10 cellular contexts compared by ENCODE assay signal in genomic region chr12:115396567-115396966, GRCh38.
"Had no signal": no experiment of that assay in that cellular context is flagged by ENCODE, and none has a peak within 500 bp of the region (broad histone marks: within the 10 kb centered on the region; RNA-seq: fewer than 3 reads in every experiment).

No MANE protein-coding gene starts in this region.

- FAIRE-seq: H1, H54, K562 had no signal

- H3K4me3 Mint-ChIP-seq: GM23338, H9, HFFc6 had no signal

- H3K27ac Mint-ChIP-seq: GM23338, H9, HFFc6 had no signal

- DNase-seq: H9, HCEC 1CT, HFFc6, IMR-90, KG1 had no signal

- ATAC-seq: GM23338, K562 had no signal

- H3K27ac ChIP-seq: HL-60 had no signal

- H3K4me3 ChIP-seq: GM23338, K562 had no signal

- H3K4me2 ChIP-seq: GM23338 had no signal
